Comparison of ENCODE assay signal across 21 cellular contexts in genomic region chr9:135910197-135910596, GRCh38. TPM values are rescaled to one million over a fixed set of nuclear protein-coding genes. Genes with fewer than 3 reads are reported as not detected.
DNase-seq lines count a peak whose midpoint lies in the region; ATAC-seq and TF ChIP-seq lines count a peak whose summit lies in the region.
"Had no signal": no experiment of that assay in that cellular context is flagged by ENCODE, and none has a peak within 500 bp of the region (broad histone marks: within the 10 kb centered on the region; RNA-seq: fewer than 3 reads in every experiment).

No MANE protein-coding gene starts in this region.

- H3K9me2 ChIP-seq in PC-3 (replicated peaks; ENCODE audit: low read length) (no peaks in the 10 kb centered on the region), PC-9 (ENCODE audit: insufficient read depth) (no peaks in the 10 kb centered on the region)

- H3K79me2 ChIP-seq in PC-3 (ENCODE audit: low read length) (peaks cover 49% of the 10 kb centered on the region), PC-9 (ENCODE audit: low read depth) (no peaks in the 10 kb centered on the region)

- TF ChIP-seq POLR2A in spleen (IDR thresholded peaks at IDR 0.05) = no peak

- ATAC-seq in activated T-cell treated with anti-CD3 and anti-CD28 coated beads, Interleukin-2, amount 50 U/mL, for 72 hours (replicated peaks in 1 of 2) = no peak
- ATAC-seq in PC-3 = no peak
- ATAC-seq in activated CD8-positive, alpha-beta T cell treated with anti-CD3 and anti-CD28 coated beads for 36 hours = no peak
- ATAC-seq: T-helper 17 cell, WTC11 had no signal

- H3K9ac ChIP-seq in PC-3 (ENCODE audit: low read length) = no peak overlapping the region

- H3K4me3 ChIP-seq in PC-3 (ENCODE audit: low read length) (no peak overlapping the region), spleen (no peak overlapping the region), PC-9 (no peak overlapping the region)
- H3K4me3 ChIP-seq: hepatocyte, lung, SJCRH30, tibial artery had no signal

- BruUV-seq in PC-3 (replicated peaks; lab: Mats Ljungman, UMichigan) (no TSS peak), PC-9 (replicated peaks; lab: Mats Ljungman, UMichigan) (no TSS peak)

- H3K36me3 ChIP-seq in PC-3 (ENCODE audit: low read depth, low read length) (peaks cover 20% of the 10 kb centered on the region), spleen (peaks cover 0 to 49% (median 23%) of the 10 kb centered on the region in 6 donors), PC-9 (ENCODE audit: low read depth) (no peaks in the 10 kb centered on the region)

- H3K27me3 ChIP-seq in PC-3 (ENCODE audit: low read length) (no peaks in the 10 kb centered on the region), spleen (replicated peaks in 1 of 7) (no peaks in the 10 kb centered on the region), PC-9 (ENCODE audit: insufficient read depth, low read depth) (no peaks in the 10 kb centered on the region)
- H3K27me3 ChIP-seq: hepatocyte, SJCRH30, tibial artery had no signal

- peak overlapping the region; percentile 86; the same call in 1 of the 2 replicates for H3K4me2 ChIP-seq in PC-3 (ENCODE audit: low read length)
- no peak overlapping the region for H3K4me2 ChIP-seq in PC-9
- H3K4me2 ChIP-seq: hepatocyte had no signal

- H3K27me3 Mint-ChIP-seq in activated T-cell treated with anti-CD3 and anti-CD28 coated beads, Interleukin-2, amount 50 U/mL, for 72 hours (ENCODE audit: low read depth) = no peaks in the 10 kb centered on the region
- peaks cover 9% of the 10 kb centered on the region for H3K27me3 Mint-ChIP-seq in endothelial cell (ENCODE audit: unreplicated experiment)
- no peaks in the 10 kb centered on the region for H3K27me3 Mint-ChIP-seq in activated CD8-positive, alpha-beta T cell treated with anti-CD3 and anti-CD28 coated beads for 36 hours
- H3K27me3 Mint-ChIP-seq: T-helper 17 cell had no signal

- intact Hi-C loops in PC-3 (cut with micrococcal nuclease) = no loop called here
- intact Hi-C loops in spleen (cut with DNase I; ENCODE audit: low total_unique reads) = no loop called here
- intact Hi-C loops in PC-9 (cut with micrococcal nuclease; ENCODE audit: unreplicated experiment) = no loop called here
- intact Hi-C loops in activated CD8-positive, alpha-beta T cell treated with anti-CD3 and anti-CD28 coated beads for 36 hours (cut with micrococcal nuclease) = no loop called here

- POLR2A ChIA-PET in PC-3 (lab: Charles Lee; ENCODE audit: unreplicated experiment) = no interaction called here
- POLR2A ChIA-PET in PC-9 (lab: Charles Lee; ENCODE audit: unreplicated experiment) = no interaction called here
- POLR2A ChIA-PET in activated CD8-positive, alpha-beta T cell treated with anti-CD3 and anti-CD28 coated beads for 36 hours (lab: Charles Lee) = interaction anchor here (0.6 to 0.7 kb wide), 2 partner anchors 16 to 403 kb away, joined by 3 read pairs; no protein-coding TSS in a partner anchor

- no peak overlapping the region for H2AFZ ChIP-seq in PC-3 (ENCODE audit: low read length)
- no peak overlapping the region for H2AFZ ChIP-seq in PC-9
- H2AFZ ChIP-seq: hepatocyte had no signal

- H3K36me3 Mint-ChIP-seq in activated T-cell treated with anti-CD3 and anti-CD28 coated beads, Interleukin-2, amount 50 U/mL, for 72 hours (ENCODE audit: insufficient read depth in 2 of 2) = peaks cover 31 to 49% of the 10 kb centered on the region in 2 donors
- H3K36me3 Mint-ChIP-seq in endothelial cell (ENCODE audit: low read depth, unreplicated experiment) = peaks cover 59% of the 10 kb centered on the region
- H3K36me3 Mint-ChIP-seq in activated CD8-positive, alpha-beta T cell treated with anti-CD3 and anti-CD28 coated beads for 36 hours (ENCODE audit: low read depth) = peaks cover 59% of the 10 kb centered on the region

- 0 out of 2 replicates have a peak, but pooled peaks cover 9% of the 10 kb centered on the region for H4K20me1 ChIP-seq in PC-3 (ENCODE audit: low read length)
- H4K20me1 ChIP-seq in PC-9 (ENCODE audit: insufficient read depth) = no peaks in the 10 kb centered on the region

- H3K27ac Mint-ChIP-seq in activated T-cell treated with anti-CD3 and anti-CD28 coated beads, Interleukin-2, amount 50 U/mL, for 72 hours = peak overlapping the region; percentile 22
- H3K27ac Mint-ChIP-seq in endothelial cell (ENCODE audit: unreplicated experiment) = no peak overlapping the region
- H3K27ac Mint-ChIP-seq in activated CD8-positive, alpha-beta T cell treated with anti-CD3 and anti-CD28 coated beads for 36 hours = no peak overlapping the region
- H3K27ac Mint-ChIP-seq: T-helper 17 cell, WTC11 had no signal

- H3K4me1 Mint-ChIP-seq in activated T-cell treated with anti-CD3 and anti-CD28 coated beads, Interleukin-2, amount 50 U/mL, for 72 hours (ENCODE audit: low read depth) = peaks cover 56% of the 10 kb centered on the region
- peaks cover 20% of the 10 kb centered on the region for H3K4me1 Mint-ChIP-seq in endothelial cell (ENCODE audit: unreplicated experiment)
- H3K4me1 Mint-ChIP-seq in activated CD8-positive, alpha-beta T cell treated with anti-CD3 and anti-CD28 coated beads for 36 hours (ENCODE audit: low read depth) = peaks cover 46% of the 10 kb centered on the region

- H3F3A ChIP-seq in PC-3 (ENCODE audit: low read length, unreplicated experiment) (peaks cover 7% of the 10 kb centered on the region), PC-9 (ENCODE audit: insufficient read depth, low read depth) (peaks cover 6% of the 10 kb centered on the region; the same call in 1 of the 2 replicates)

- CTCF ChIA-PET in PC-3 (lab: Charles Lee) (no interaction called here), PC-9 (lab: Charles Lee) (no interaction called here)
- CTCF ChIA-PET in activated CD8-positive, alpha-beta T cell treated with anti-CD3 and anti-CD28 coated beads for 36 hours (lab: Charles Lee) = no interaction called here

- peak overlapping the region in 1 of 2 donors; percentile 91 for H3K4me3 Mint-ChIP-seq in activated T-cell treated with anti-CD3 and anti-CD28 coated beads, Interleukin-2, amount 50 U/mL, for 72 hours
- peak overlapping the region; percentile 10 for H3K4me3 Mint-ChIP-seq in endothelial cell (ENCODE audit: unreplicated experiment)
- H3K4me3 Mint-ChIP-seq in activated CD8-positive, alpha-beta T cell treated with anti-CD3 and anti-CD28 coated beads for 36 hours = no peak overlapping the region
- H3K4me3 Mint-ChIP-seq: T-helper 17 cell, WTC11 had no signal

- TF ChIP-seq CTCF in PC-3 (conservative IDR thresholded peaks at IDR 0.05; ENCODE audit: low read depth, low read length) (no peak), endothelial cell (IDR thresholded peaks at IDR 0.05; ENCODE audit: unreplicated experiment) (no peak), spleen (IDR thresholded peaks at IDR 0.05 in 8 of 11, conservative IDR thresholded peaks at IDR 0.05 in 3 of 11) (no peak), PC-9 (conservative IDR thresholded peaks at IDR 0.05) (no peak)
- no peak for TF ChIP-seq CTCF in activated CD8-positive, alpha-beta T cell treated with anti-CD3 and anti-CD28 coated beads for 36 hours (IDR thresholded peaks at IDR 0.05)

- 88 to 92% (median 89%) methylated on average over 2 of the region's 2 CpGs for WGBS in spleen, 5 donors

- no peak for DNase-seq in activated T-cell treated with anti-CD3 and anti-CD28 coated beads, Interleukin-2, amount 50 U/mL, for 72 hours
- DNase-seq in activated T-cell treated with anti-CD3 and anti-CD28 coated beads, Interleukin-2, amount 50 U/mL, for 1 hour = no peak
- no peak for DNase-seq in PC-3
- DNase-seq in endothelial cell (ENCODE audit: low spot score) = no peak
- peak; percentile 0 for DNase-seq in spleen
- DNase-seq in NCI-H345 (lab: John Stamatoyannopoulos, UW) = no peak
- DNase-seq in PC-9 = no peak
- no peak for DNase-seq in activated CD8-positive, alpha-beta T cell treated with anti-CD3 and anti-CD28 coated beads for 36 hours
- DNase-seq: ACHN; activated CD8-positive, alpha-beta memory T cell treated with anti-CD3 and anti-CD28 coated beads for 24 hours; activated gamma-delta T cell treated with Interleukin-2 at 50 U/mL for 16 hours; Karpas-422; NCI-H1105 treated with DMSO at 0.1 percent for 48 hours; NCI-H526 treated with DMSO at 0.1 percent for 48 hours; SJCRH30; stimulated activated CD4-positive, alpha-beta T cell treated with anti-CD3 and anti-CD28 coated beads, Interleukin-12 subunit alpha, Interleukin-12 subunit beta, amount 100 ng/mL, for 4 hours; T-helper 17 cell had no signal

- H3K27ac ChIP-seq in PC-3 (ENCODE audit: low read length) (no peak overlapping the region), spleen (no peak overlapping the region), PC-9 (no peak overlapping the region)
- H3K27ac ChIP-seq: hepatocyte, SJCRH30, tibial artery had no signal

- peaks cover 12 to 14% of the 10 kb centered on the region in 2 donors for H3K9me3 Mint-ChIP-seq in activated T-cell treated with anti-CD3 and anti-CD28 coated beads, Interleukin-2, amount 50 U/mL, for 72 hours
- H3K9me3 Mint-ChIP-seq in endothelial cell (ENCODE audit: unreplicated experiment) = peaks cover 10% of the 10 kb centered on the region
- peaks cover 19% of the 10 kb centered on the region for H3K9me3 Mint-ChIP-seq in activated CD8-positive, alpha-beta T cell treated with anti-CD3 and anti-CD28 coated beads for 36 hours

- H3K9me3 ChIP-seq in PC-3 (ENCODE audit: low read length) (no peaks in the 10 kb centered on the region), spleen (peaks cover 0 to 31% (median 22%) of the 10 kb centered on the region in 8 donors), PC-9 (ENCODE audit: insufficient read depth, low read depth) (no peaks in the 10 kb centered on the region)

- H3K4me1 ChIP-seq in PC-3 (ENCODE audit: insufficient read depth, low read length) (peaks cover 23% of the 10 kb centered on the region), spleen (peaks cover 27 to 47% (median 36%) of the 10 kb centered on the region in 6 donors), PC-9 (replicated peaks; ENCODE audit: insufficient read depth) (no peaks in the 10 kb centered on the region)

RNA-seq across cellular contexts. Expression of gene CAMSAP1, which starts 2.9 kb away (rescaled TPM):
- total RNA-seq in activated T-cell treated with anti-CD3 and anti-CD28 coated beads, Interleukin-2, amount 50 U/mL, for 72 hours = 10 to 100 TPM; 42.2 to 53.4 TPM
- total RNA-seq in PC-3 (2014; rRNA removed) = 16.4 and 32.0 TPM in 2 replicates
- 44.7 TPM for total RNA-seq in endothelial cell (ENCODE audit: unreplicated experiment)
- total RNA-seq in spleen = 10 to 100 TPM; 18.6 to 34.3 (median 20.0) TPM
- polyA plus RNA-seq in spleen = 1 to 10 TPM; 2.4 to 4.1 (median 2.8) TPM
- total RNA-seq in PC-9 (2021) = 16.7 and 17.3 TPM in 2 replicates
- total RNA-seq in activated CD8-positive, alpha-beta T cell treated with anti-CD3 and anti-CD28 coated beads for 36 hours = 10 to 100 TPM; 20.2 to 27.0 TPM

RNA-seq across cellular contexts. Expression of gene UBAC1, which starts 51.0 kb away (rescaled TPM):
- 10 to 100 TPM; 35.6 to 41.6 TPM for total RNA-seq in activated T-cell treated with anti-CD3 and anti-CD28 coated beads, Interleukin-2, amount 50 U/mL, for 72 hours
- total RNA-seq in PC-3 (2014; rRNA removed) (65.9 and 77.3 TPM in 2 replicates), endothelial cell (ENCODE audit: unreplicated experiment) (46.8 TPM), spleen (10 to 100 TPM; 32.3 to 45.8 (median 34.0) TPM), PC-9 (2021) (27.6 and 37.1 TPM in 2 replicates)
- 10 to 100 TPM; 28.0 to 45.3 (median 35.0) TPM for polyA plus RNA-seq in spleen
- 10 to 100 TPM; 32.4 to 34.3 TPM for total RNA-seq in activated CD8-positive, alpha-beta T cell treated with anti-CD3 and anti-CD28 coated beads for 36 hours
